Comparison of ENCODE assay signal across 14 cellular contexts in the genomic region with DNA sequence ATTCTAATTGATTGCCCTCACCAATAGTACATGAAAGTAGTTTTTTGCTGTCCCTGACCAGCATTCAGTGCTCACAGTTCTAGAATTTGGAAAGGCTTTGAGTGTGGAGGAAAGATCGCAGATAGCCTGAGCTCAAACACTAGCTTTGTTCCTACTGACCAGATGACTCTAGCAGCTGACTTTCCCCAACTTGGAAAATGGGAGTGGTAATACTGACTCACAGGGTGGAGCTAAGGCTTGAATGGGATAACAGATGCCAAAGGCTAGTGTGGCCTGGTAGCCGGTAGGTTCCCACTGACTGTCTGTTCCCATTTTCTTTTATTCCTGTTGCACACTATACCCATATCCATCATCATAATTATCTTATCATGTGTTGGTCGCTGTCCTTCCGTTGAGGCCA. TPM values are rescaled to one million over a fixed set of nuclear protein-coding genes. Genes with fewer than 3 reads are reported as not detected.
DNase-seq lines count a peak whose midpoint lies in the region; ATAC-seq, FAIRE-seq and TF ChIP-seq lines count a peak whose summit lies in the region.
"Had no signal": no experiment of that assay in that cellular context is flagged by ENCODE, and none has a peak within 500 bp of the region (broad histone marks: within the 10 kb centered on the region; RNA-seq: fewer than 3 reads in every experiment).

No MANE protein-coding gene starts in this region.

- no peak overlapping the region for H3K9ac ChIP-seq in keratinocyte (ENCODE audit: control insufficient read depth, extremely low read depth, insufficient read depth, low read length)

- H3K4me1 ChIP-seq in left ventricle myocardium inferior (peaks cover 41% of the 10 kb centered on the region), right cardiac atrium (ENCODE audit: control insufficient read depth, insufficient read depth, low read length) (no peaks in the 10 kb centered on the region), keratinocyte (ENCODE audit: control insufficient read depth, extremely low read depth, insufficient read depth, low read length) (peaks cover 23% of the 10 kb centered on the region)

- no peak overlapping the region for H3K4me2 ChIP-seq in keratinocyte (ENCODE audit: control insufficient read depth, extremely low read depth, insufficient read depth, low read depth, low read length)
- H3K4me2 ChIP-seq: A549 had no signal

- 59% methylated on average over 4 of the region's 4 CpGs for WGBS in right cardiac atrium

- dilution Hi-C loops in keratinocyte (cut with MboI; ENCODE audit: extremely low pct_ligation_motif_present, low sequenced_read_pairs) = no loop called here

- intact Hi-C loops in left ventricle myocardium inferior (cut with micrococcal nuclease) (no loop called here), right cardiac atrium (cut with DNase I) (no loop called here)

- no peak for DNase-seq in left ventricle myocardium inferior
- no peak for DNase-seq in right cardiac atrium
- peak; percentile 71 for DNase-seq in choroid plexus epithelial cell (ENCODE audit: low read depth)
- DNase-seq in keratinocyte (ENCODE audit: low read depth, low spot score) = no peak
- peak; percentile 97 for DNase-seq in superior temporal gyrus (ENCODE audit: extremely low spot score)
- no peak for DNase-seq in MG63
- no peak for DNase-seq in stimulated activated naive CD4-positive, alpha-beta T cell treated with Interleukin-2 at 50 U/mL for 16 hours (lab: John Stamatoyannopoulos, UW)
- DNase-seq in retina = no peak
- DNase-seq: activated CD4-positive, alpha-beta T cell treated with anti-CD3 and anti-CD28 coated beads, Interleukin-2, amount 50 U/mL, for 48 hours; NCI-H187 had no signal

- no peaks in the 10 kb centered on the region for H3K27me3 ChIP-seq in left ventricle myocardium inferior (ENCODE audit: low read depth)
- no peaks in the 10 kb centered on the region for H3K27me3 ChIP-seq in right cardiac atrium (ENCODE audit: control insufficient read depth, insufficient read depth)
- no peaks in the 10 kb centered on the region for H3K27me3 ChIP-seq in keratinocyte (ENCODE audit: control insufficient read depth, extremely low read depth, insufficient read depth, low read length)
- peaks cover 2% of the 10 kb centered on the region; the same call in 1 of the 2 replicates for H3K27me3 ChIP-seq in MG63
- H3K27me3 ChIP-seq: neutrophil had no signal

- TF ChIP-seq CTCF in left ventricle myocardium inferior (IDR thresholded peaks at IDR 0.05; ENCODE audit: borderline replicate concordance) (no peak), choroid plexus epithelial cell (conservative IDR thresholded peaks at IDR 0.05; ENCODE audit: low read depth, low read length) (no peak), keratinocyte (optimal IDR thresholded peaks at IDR 0.05 in 1 of 3, IDR thresholded peaks at IDR 0.05 in 1 of 3, conservative IDR thresholded peaks at IDR 0.05 in 1 of 3; ENCODE audit: extremely low read depth in 1 of 3, insufficient read depth in 2 of 3, low read length in 3 of 3) (no peak)

- H4K20me1 ChIP-seq in keratinocyte (ENCODE audit: control insufficient read depth, extremely low read depth, insufficient read depth, low read length) = no peaks in the 10 kb centered on the region

- ATAC-seq in right cardiac atrium = no peak
- ATAC-seq: A549 had no signal

- no peak overlapping the region for H3K4me3 ChIP-seq in left ventricle myocardium inferior
- no peak overlapping the region for H3K4me3 ChIP-seq in right cardiac atrium (ENCODE audit: low read length)
- no peak overlapping the region for H3K4me3 ChIP-seq in choroid plexus epithelial cell (ENCODE audit: low read depth, low read length)
- H3K4me3 ChIP-seq in keratinocyte (ENCODE audit: control insufficient read depth in 2 of 3, extremely low read depth in 1 of 3, insufficient read depth in 2 of 3, low read depth in 1 of 3, low read length in 3 of 3) = no peak overlapping the region
- no peak overlapping the region for H3K4me3 ChIP-seq in MG63
- H3K4me3 ChIP-seq: A549 had no signal

- no peak overlapping the region for H2AFZ ChIP-seq in keratinocyte (ENCODE audit: control insufficient read depth, low read length)

- H3K79me2 ChIP-seq in keratinocyte (ENCODE audit: control insufficient read depth, insufficient read depth, low read length) = peaks cover 34% of the 10 kb centered on the region

- H3K36me3 ChIP-seq in left ventricle myocardium inferior (peaks cover 11% of the 10 kb centered on the region), keratinocyte (ENCODE audit: control insufficient read depth in 2 of 2, extremely low read depth in 1 of 2, insufficient read depth in 2 of 2, low read length in 2 of 2) (peaks cover 3 to 5% of the 10 kb centered on the region in 2 experiments), MG63 (peaks cover 19% of the 10 kb centered on the region)
- H3K36me3 ChIP-seq: neutrophil had no signal

- H3K27ac ChIP-seq in left ventricle myocardium inferior (replicated peaks) = peak overlapping the region; percentile 49
- H3K27ac ChIP-seq in right cardiac atrium (ENCODE audit: low read length) = no peak overlapping the region
- no peak overlapping the region for H3K27ac ChIP-seq in keratinocyte (ENCODE audit: control insufficient read depth, insufficient read depth, low read length)
- H3K27ac ChIP-seq: A549, HL-60, neutrophil had no signal

- H3K9me3 ChIP-seq in left ventricle myocardium inferior (replicated peaks) (no peaks in the 10 kb centered on the region), right cardiac atrium (ENCODE audit: control insufficient read depth, low read length) (no peaks in the 10 kb centered on the region), keratinocyte (ENCODE audit: control insufficient read depth, low read depth, low read length) (no peaks in the 10 kb centered on the region), MG63 (peaks cover 5% of the 10 kb centered on the region; the same call in 1 of the 2 replicates)
- H3K9me3 ChIP-seq: neutrophil had no signal

- FAIRE-seq in keratinocyte (lab: Jason Lieb, UNC) = peak; percentile 55
- FAIRE-seq: A549, G401.6 had no signal

- peaks cover under 1% of the 10 kb centered on the region for H3K9me1 ChIP-seq in keratinocyte (ENCODE audit: control insufficient read depth, extremely low read depth, insufficient read depth, low read length)

RNA-seq across cellular contexts. Expression of gene ZSCAN22, which starts 3.7 kb away (rescaled TPM):
- total RNA-seq in left ventricle myocardium inferior = 1.8 TPM
- 1 to 10 TPM; 1.4 to 2.1 (median 1.9) TPM for total RNA-seq in right cardiac atrium
- polyA plus RNA-seq in right cardiac atrium = 0.79 TPM
- 2.5 to 3.4 TPM (median 2.8 TPM) in 3 replicates for polyA plus RNA-seq in keratinocyte
- polyA plus RNA-seq in keratinocyte (2011; ENCODE audit: low read depth) = 0.54 TPM
- 1.5 and 2.0 TPM in 2 replicates for polyA plus RNA-seq in keratinocyte (2011; cell fraction: cytosol; rRNA removed)
- polyA plus RNA-seq in keratinocyte (2011; cell fraction: nucleus; rRNA removed) = 4.6 and 4.9 TPM in 2 replicates
- 1.6 and 1.8 TPM in 2 replicates for polyA plus RNA-seq in keratinocyte (2012; ENCODE audit: low replicate concordance)
- 4.1 to 7.2 TPM (median 6.2 TPM) in 3 replicates for polyA minus RNA-seq in keratinocyte
- polyA minus RNA-seq in keratinocyte (2011; cell fraction: cytosol; rRNA and poly(A)+ RNA removed) = 2.7 TPM
- polyA minus RNA-seq in keratinocyte (2011; cell fraction: nucleus; rRNA and poly(A)+ RNA removed) = 3.1 and 5.0 TPM in 2 replicates
- total RNA-seq in MG63 (2014; rRNA removed; shearing (Covaris generic); ENCODE audit: low replicate concordance) = 0.12 and 2.5 TPM in 2 replicates

RNA-seq across cellular contexts. Expression of gene A1BG, which starts 22.8 kb away (rescaled TPM):
- 3.7 TPM for total RNA-seq in left ventricle myocardium inferior
- 10 to 100 TPM; 21.0 to 36.0 (median 28.6) TPM for total RNA-seq in right cardiac atrium
- polyA plus RNA-seq in right cardiac atrium = 32.6 TPM
- 1.4 to 2.5 TPM (median 1.8 TPM) in 3 replicates for polyA plus RNA-seq in keratinocyte
- not detected for polyA plus RNA-seq in keratinocyte (2011; ENCODE audit: low read depth)
- polyA plus RNA-seq in keratinocyte (2011; cell fraction: cytosol; rRNA removed) = 0.75 and 3.1 TPM in 2 replicates
- polyA plus RNA-seq in keratinocyte (2011; cell fraction: nucleus; rRNA removed) = 0.46 and 1.2 TPM in 2 replicates
- 2.7 and 4.1 TPM in 2 replicates for polyA plus RNA-seq in keratinocyte (2012; ENCODE audit: low replicate concordance)
- 0.10 to 0.23 TPM in 2 of 3 replicates, not detected in the other for polyA minus RNA-seq in keratinocyte
- not detected for polyA minus RNA-seq in keratinocyte (2011; cell fraction: cytosol; rRNA and poly(A)+ RNA removed)
- polyA minus RNA-seq in keratinocyte (2011; cell fraction: nucleus; rRNA and poly(A)+ RNA removed) = not detected in 2 replicates
- 29.0 TPM in 1 of 2 replicates, not detected in the other for total RNA-seq in MG63 (2014; rRNA removed; shearing (Covaris generic); ENCODE audit: low replicate concordance)

RNA-seq across cellular contexts. Expression of gene ERVK3-1, which starts 25.3 kb away (rescaled TPM):
- total RNA-seq in left ventricle myocardium inferior (22.7 TPM), right cardiac atrium (10 to 100 TPM; 19.9 to 24.1 (median 21.1) TPM)
- polyA plus RNA-seq in right cardiac atrium (27.7 TPM), keratinocyte (42.5 to 48.6 TPM (median 44.8 TPM) in 3 replicates)
- 95.8 TPM for polyA plus RNA-seq in keratinocyte (2011; ENCODE audit: low read depth)
- 31.4 and 34.7 TPM in 2 replicates for polyA plus RNA-seq in keratinocyte (2011; cell fraction: cytosol; rRNA removed)
- 67.3 and 77.7 TPM in 2 replicates for polyA plus RNA-seq in keratinocyte (2011; cell fraction: nucleus; rRNA removed)
- polyA plus RNA-seq in keratinocyte (2012; ENCODE audit: low replicate concordance) = 38.3 and 47.8 TPM in 2 replicates
- polyA minus RNA-seq in keratinocyte = 16.5 to 24.7 TPM (median 22.6 TPM) in 3 replicates
- 7.3 TPM for polyA minus RNA-seq in keratinocyte (2011; cell fraction: cytosol; rRNA and poly(A)+ RNA removed)
- polyA minus RNA-seq in keratinocyte (2011; cell fraction: nucleus; rRNA and poly(A)+ RNA removed) = 14.1 and 17.4 TPM in 2 replicates
- 26.0 and 32.0 TPM in 2 replicates for total RNA-seq in MG63 (2014; rRNA removed; shearing (Covaris generic); ENCODE audit: low replicate concordance)

RNA-seq across cellular contexts. Expression of gene ZNF497, which starts 32.1 kb away (rescaled TPM):
- total RNA-seq in left ventricle myocardium inferior (0.41 TPM), right cardiac atrium (1 to 10 TPM in 1 of 4 donors, under 1 TPM in 3; 0.33 to 1.1 (median 0.47) TPM)
- polyA plus RNA-seq in right cardiac atrium (0.27 TPM), keratinocyte (0.29 to 0.72 TPM (median 0.32 TPM) in 3 replicates)
- not detected for polyA plus RNA-seq in keratinocyte (2011; ENCODE audit: low read depth)
- polyA plus RNA-seq in keratinocyte (2011; cell fraction: cytosol; rRNA removed) = 0.13 and 0.23 TPM in 2 replicates
- 0.97 and 1.5 TPM in 2 replicates for polyA plus RNA-seq in keratinocyte (2011; cell fraction: nucleus; rRNA removed)
- 0.44 and 0.68 TPM in 2 replicates for polyA plus RNA-seq in keratinocyte (2012; ENCODE audit: low replicate concordance)
- 0.29 to 0.69 TPM (median 0.30 TPM) in 3 replicates for polyA minus RNA-seq in keratinocyte
- polyA minus RNA-seq in keratinocyte (2011; cell fraction: cytosol; rRNA and poly(A)+ RNA removed) = not detected
- polyA minus RNA-seq in keratinocyte (2011; cell fraction: nucleus; rRNA and poly(A)+ RNA removed) = 0.84 and 0.93 TPM in 2 replicates
- 3.0 and 3.2 TPM in 2 replicates for total RNA-seq in MG63 (2014; rRNA removed; shearing (Covaris generic); ENCODE audit: low replicate concordance)

RNA-seq across cellular contexts. Expression of gene ZNF837, which starts 50.4 kb away (rescaled TPM):
- 0.19 TPM for total RNA-seq in left ventricle myocardium inferior
- total RNA-seq in right cardiac atrium = under 1 TPM; 0.33 to 0.82 (median 0.55) TPM
- polyA plus RNA-seq in right cardiac atrium = 0.52 TPM
- polyA plus RNA-seq in keratinocyte = 0.29 to 1.0 TPM (median 0.39 TPM) in 3 replicates
- polyA plus RNA-seq in keratinocyte (2011; ENCODE audit: low read depth) = 0.17 TPM
- 0.33 and 1.3 TPM in 2 replicates for polyA plus RNA-seq in keratinocyte (2011; cell fraction: cytosol; rRNA removed)
- 0.43 and 1.1 TPM in 2 replicates for polyA plus RNA-seq in keratinocyte (2011; cell fraction: nucleus; rRNA removed)
- polyA plus RNA-seq in keratinocyte (2012; ENCODE audit: low replicate concordance) = 0.73 and 0.99 TPM in 2 replicates
- polyA minus RNA-seq in keratinocyte = 0.16 TPM in 2 of 3 replicates, not detected in the other
- 2.3 TPM for polyA minus RNA-seq in keratinocyte (2011; cell fraction: cytosol; rRNA and poly(A)+ RNA removed)
- polyA minus RNA-seq in keratinocyte (2011; cell fraction: nucleus; rRNA and poly(A)+ RNA removed) = 0.62 and 0.74 TPM in 2 replicates
- 1.4 and 4.0 TPM in 2 replicates for total RNA-seq in MG63 (2014; rRNA removed; shearing (Covaris generic); ENCODE audit: low replicate concordance)

Comparison
In these comparisons a context has a peak if more than half of its experiments do, and no peak if none do; other contexts are left out.
1. DNase-seq: peak in choroid plexus epithelial cell (single experiment) and superior temporal gyrus (single experiment); none in left ventricle myocardium inferior (single experiment), right cardiac atrium (0 of 3), keratinocyte (single experiment), MG63 (single experiment), stimulated activated naive CD4-positive, alpha-beta T cell treated with Interleukin-2 at 50 U/mL for 16 hours (single experiment) and retina (single experiment).